Comparison of ENCODE assay signal across 18 cellular contexts in genomic region chr12:27002141-27002540, GRCh38.
"Had no signal": no experiment of that assay in that cellular context is flagged by ENCODE, and none has a peak within 500 bp of the region (broad histone marks: within the 10 kb centered on the region; RNA-seq: fewer than 3 reads in every experiment).

No MANE protein-coding gene starts in this region.

- H3K36me3 ChIP-seq: right atrium auricular region, uterus had no signal

- H3K9me3 ChIP-seq: right atrium auricular region, tibial nerve, uterus had no signal

- H3K27ac ChIP-seq: right atrium auricular region, tibial nerve, uterus had no signal

- H3K27me3 ChIP-seq: right atrium auricular region, tibial nerve, uterus had no signal

- H3K4me1 ChIP-seq: right atrium auricular region, uterus had no signal

- ATAC-seq: activated CD8-positive, alpha-beta T cell treated with anti-CD3 and anti-CD28 coated beads, Interleukin-2, amount 10 ng/mL, durations not matched to agents 7 days and 5 days; activated T-cell treated with anti-CD3 and anti-CD28 coated beads, Interleukin-2, amount 50 U/mL, for 4 hours; left ventricle myocardium superior; stimulated activated naive CD8-positive, alpha-beta T cell treated with anti-CD3 and anti-CD28 coated beads, Interleukin-15, Interleukin-2, amounts not matched to agents 100 U/mL and 50 U/mL, for 24 hours had no signal

- DNase-seq: activated CD4-positive, alpha-beta T cell treated with anti-CD3 and anti-CD28 coated beads, Interleukin-2, amount 10 ng/mL, durations not matched to agents 7 days and 5 days; activated CD8-positive, alpha-beta memory T cell treated with anti-CD3 and anti-CD28 coated beads, Interleukin-2, amount 50 U/mL, for 4 hours; activated CD8-positive, alpha-beta T cell treated with anti-CD3 and anti-CD28 coated beads, Interleukin-2, amount 10 ng/mL, durations not matched to agents 7 days and 5 days; activated effector memory CD4-positive, alpha-beta T cell treated with Interleukin-2 at 50 U/mL for 16 hours; activated T-cell treated with anti-CD3 and anti-CD28 coated beads, Interleukin-2, amount 50 U/mL, for 4 hours; effector CD8-positive, alpha-beta T cell; foreskin fibroblast; hippocampal formation; left ventricle myocardium superior; stimulated activated CD4-positive, alpha-beta T cell treated with anti-CD3 and anti-CD28 coated beads, Interleukin-2, amount 100 ng/mL, for 24 hours; stimulated activated naive CD8-positive, alpha-beta T cell treated with anti-CD3 and anti-CD28 coated beads, Interleukin-15, Interleukin-2, amounts not matched to agents 100 U/mL and 50 U/mL, for 24 hours; T-helper 9 cell; uterus had no signal

- H3K4me3 ChIP-seq: right atrium auricular region, tibial nerve, uterus had no signal

- H3K9me3 Mint-ChIP-seq: activated CD4-positive, alpha-beta T cell treated with anti-CD3 and anti-CD28 coated beads, Interleukin-2, amount 10 ng/mL, durations not matched to agents 7 days and 5 days; activated naive CD4-positive, alpha-beta T cell treated with anti-CD3 and anti-CD28 coated beads, Interleukin-2, amount 50 U/mL, for 24 hours; activated T-cell treated with anti-CD3 and anti-CD28 coated beads, Interleukin-2, amount 50 U/mL, for 4 hours; memory B cell had no signal

- H3K27ac Mint-ChIP-seq: activated CD4-positive, alpha-beta T cell treated with anti-CD3 and anti-CD28 coated beads, Interleukin-2, amount 10 ng/mL, durations not matched to agents 7 days and 5 days; activated CD8-positive, alpha-beta T cell treated with anti-CD3 and anti-CD28 coated beads, Interleukin-2, amount 10 ng/mL, durations not matched to agents 7 days and 5 days; activated naive CD4-positive, alpha-beta T cell treated with anti-CD3 and anti-CD28 coated beads, Interleukin-2, amount 50 U/mL, for 24 hours; memory B cell; progenitor cell of endocrine pancreas had no signal

- H3K27me3 Mint-ChIP-seq: activated CD4-positive, alpha-beta T cell treated with anti-CD3 and anti-CD28 coated beads, Interleukin-2, amount 10 ng/mL, durations not matched to agents 7 days and 5 days; activated naive CD4-positive, alpha-beta T cell treated with anti-CD3 and anti-CD28 coated beads, Interleukin-2, amount 50 U/mL, for 24 hours; memory B cell; progenitor cell of endocrine pancreas had no signal

- H3K4me3 Mint-ChIP-seq: activated CD4-positive, alpha-beta T cell treated with anti-CD3 and anti-CD28 coated beads, Interleukin-2, amount 10 ng/mL, durations not matched to agents 7 days and 5 days; activated CD8-positive, alpha-beta T cell treated with anti-CD3 and anti-CD28 coated beads, Interleukin-2, amount 10 ng/mL, durations not matched to agents 7 days and 5 days; activated naive CD4-positive, alpha-beta T cell treated with anti-CD3 and anti-CD28 coated beads, Interleukin-2, amount 50 U/mL, for 24 hours; activated T-cell treated with anti-CD3 and anti-CD28 coated beads, Interleukin-2, amount 50 U/mL, for 4 hours; memory B cell had no signal
